ENCODE assay signal across 8 cellular contexts in genomic region chr10:103448751-103449150, GRCh38. TPM values are rescaled to one million over a fixed set of nuclear protein-coding genes. Genes with fewer than 3 reads are reported as not detected.
A peak's percentile ranks its signal among the peaks of the same experiment; 100 is the strongest.
DNase-seq lines count a peak whose midpoint lies in the region; ATAC-seq and TF ChIP-seq lines count a peak whose summit lies in the region.

No MANE protein-coding gene starts in this region.

- CTCF ChIA-PET in A673 (lab: Charles Lee), result interaction anchor here (0.7 kb wide), 1 partner anchor 11 kb away, joined by 4 read pairs; no protein-coding TSS in a partner anchor

- H3K4me3 Mint-ChIP-seq in activated CD4-positive, alpha-beta T cell treated with anti-CD3 and anti-CD28 coated beads, Interleukin-2, amount 10 ng/mL, durations not matched to agents 24 days and 14 days, result peak overlapping the region; percentile 95
- H3K4me3 Mint-ChIP-seq in immature natural killer cell, result peak overlapping the region; percentile 94 to 99 (median 97)

- BruUV-seq in A673 (replicated peaks; lab: Mats Ljungman, UMichigan), result no TSS peak

- no peaks in the 10 kb centered on the region for H3K9me3 ChIP-seq in ascending aorta
- no peaks in the 10 kb centered on the region for H3K9me3 ChIP-seq in thoracic aorta
- H3K9me3 ChIP-seq in A673 (ENCODE audit: low read depth, low read length, poor library complexity, severe bottlenecking), result no peaks in the 10 kb centered on the region

- H3K9me3 Mint-ChIP-seq in activated CD4-positive, alpha-beta T cell treated with anti-CD3 and anti-CD28 coated beads, Interleukin-2, amount 10 ng/mL, durations not matched to agents 24 days and 14 days, result no peaks in the 10 kb centered on the region
- H3K9me3 Mint-ChIP-seq in immature natural killer cell, result no peaks in the 10 kb centered on the region

- H3K4me1 ChIP-seq in ascending aorta, result peaks cover 42 to 60% of the 10 kb centered on the region in 2 donors
- H3K4me1 ChIP-seq in thoracic aorta (ENCODE audit: control insufficient read depth in 1 of 2, low read depth in 2 of 2), result peaks cover 59 to 72% of the 10 kb centered on the region in 2 donors
- H3K4me1 ChIP-seq in A673 (ENCODE audit: insufficient read depth, low read length, poor library complexity, severe bottlenecking), result peaks cover 5% of the 10 kb centered on the region

- peaks cover 54% of the 10 kb centered on the region for H3K4me1 Mint-ChIP-seq in activated CD4-positive, alpha-beta T cell treated with anti-CD3 and anti-CD28 coated beads, Interleukin-2, amount 10 ng/mL, durations not matched to agents 24 days and 14 days
- peaks cover 52 to 82% of the 10 kb centered on the region in 2 donors for H3K4me1 Mint-ChIP-seq in immature natural killer cell

- H3K36me3 Mint-ChIP-seq in activated CD4-positive, alpha-beta T cell treated with anti-CD3 and anti-CD28 coated beads, Interleukin-2, amount 10 ng/mL, durations not matched to agents 24 days and 14 days (ENCODE audit: low read depth), result peaks cover 56% of the 10 kb centered on the region
- peaks cover 11 to 44% (median 22%) of the 10 kb centered on the region in 3 donors for H3K36me3 Mint-ChIP-seq in immature natural killer cell

- H3K4me3 ChIP-seq in ascending aorta (peak overlapping the region in 1 of 2 donors; percentile 76), thoracic aorta (peak overlapping the region; percentile 91), A673 (ENCODE audit: low read depth, low read length, poor library complexity, severe bottlenecking) (no peak overlapping the region)

- TF ChIP-seq CTCF in ascending aorta (IDR thresholded peaks at IDR 0.05), result no peak
- TF ChIP-seq CTCF in thoracic aorta (IDR thresholded peaks at IDR 0.05), result no peak
- no peak for TF ChIP-seq CTCF in A673 (conservative IDR thresholded peaks at IDR 0.05; ENCODE audit: low read depth, low read length)

- peaks cover 45 to 50% of the 10 kb centered on the region in 2 donors for H3K36me3 ChIP-seq in ascending aorta
- H3K36me3 ChIP-seq in thoracic aorta, result peaks cover 37% of the 10 kb centered on the region
- peaks cover 45% of the 10 kb centered on the region for H3K36me3 ChIP-seq in A673 (ENCODE audit: insufficient read depth, low read length, poor library complexity, severe bottlenecking)

- no peaks in the 10 kb centered on the region for H3K27me3 ChIP-seq in ascending aorta
- no peaks in the 10 kb centered on the region for H3K27me3 ChIP-seq in thoracic aorta (replicated peaks; ENCODE audit: insufficient read depth)
- H3K27me3 ChIP-seq in A673 (replicated peaks; ENCODE audit: insufficient read depth, low read depth, low read length, poor library complexity), result no peaks in the 10 kb centered on the region

- POLR2A ChIA-PET in A673 (lab: Charles Lee; ENCODE audit: low non-redundant PET), result no interaction called here

- peak overlapping the region; percentile 74 for H3K27ac Mint-ChIP-seq in activated CD4-positive, alpha-beta T cell treated with anti-CD3 and anti-CD28 coated beads, Interleukin-2, amount 10 ng/mL, durations not matched to agents 24 days and 14 days
- H3K27ac Mint-ChIP-seq in immature natural killer cell, result peak overlapping the region; percentile 80 to 96 (median 89)

- H3K27me3 Mint-ChIP-seq in activated CD4-positive, alpha-beta T cell treated with anti-CD3 and anti-CD28 coated beads, Interleukin-2, amount 10 ng/mL, durations not matched to agents 24 days and 14 days, result no peaks in the 10 kb centered on the region
- H3K27me3 Mint-ChIP-seq in immature natural killer cell (ENCODE audit: low read depth in 3 of 3), result peaks cover 0 to 6% (median 2%) of the 10 kb centered on the region in 3 donors

- ATAC-seq in thoracic aorta (ENCODE audit: insufficient number of reproducible peaks, low FRiP score, low read depth) (peak; percentile 44), HG03565 (IDR thresholded peaks at IDR 0.05; ENCODE audit: unreplicated experiment) (no peak)

- H3K27ac ChIP-seq in ascending aorta, result peak overlapping the region; percentile 90 to 95
- H3K27ac ChIP-seq in thoracic aorta, result peak overlapping the region; percentile 73 to 96
- no peak overlapping the region for H3K27ac ChIP-seq in A673 (ENCODE audit: low read depth, low read length, poor library complexity, severe bottlenecking)

- no peak for DNase-seq in activated CD4-positive, alpha-beta T cell treated with anti-CD3 and anti-CD28 coated beads, Interleukin-2, amount 10 ng/mL, durations not matched to agents 24 days and 14 days
- no peak for DNase-seq in activated CD4-positive, alpha-beta T cell treated with anti-CD3 and anti-CD28 coated beads for 1 hour
- DNase-seq in ascending aorta (ENCODE audit: low spot score in 2 of 2) (peak in 1 of 2 donors; percentile 85), immature natural killer cell (no peak), thoracic aorta (ENCODE audit: low spot score) (no peak), A673 (ENCODE audit: low spot score) (no peak), iPS-NIHi7 (ENCODE audit: extremely low spot score) (no peak)

- intact Hi-C loops in activated CD4-positive, alpha-beta T cell treated with anti-CD3 and anti-CD28 coated beads, Interleukin-2, amount 10 ng/mL, durations not matched to agents 24 days and 14 days (cut with micrococcal nuclease), result no loop called here
- intact Hi-C loops in ascending aorta (cut with DNase I), result no loop called here
- intact Hi-C loops in A673 (cut with micrococcal nuclease; ENCODE audit: unreplicated experiment), result no loop called here

RNA-seq across cellular contexts. Expression of gene CALHM2, which starts 3.4 kb away (rescaled TPM):
- 14.0 and 17.5 TPM in 2 replicates for total RNA-seq in activated CD4-positive, alpha-beta T cell treated with anti-CD3 and anti-CD28 coated beads, Interleukin-2, amount 10 ng/mL, durations not matched to agents 24 days and 14 days
- total RNA-seq in ascending aorta (124 TPM), thoracic aorta (100 to 1,000 TPM in 1 of 2 donors, 10 to 100 TPM in 1; 98.4 to 113 TPM), A673 (2021) (5.9 TPM in 2 replicates)
- 100 to 1,000 TPM in 1 of 3 donors, 10 to 100 TPM in 2; 43.3 to 125 (median 72.6) TPM for polyA plus RNA-seq in immature natural killer cell

RNA-seq across cellular contexts. Expression of gene CALHM1, which starts 9.9 kb away (rescaled TPM):
- total RNA-seq in activated CD4-positive, alpha-beta T cell treated with anti-CD3 and anti-CD28 coated beads, Interleukin-2, amount 10 ng/mL, durations not matched to agents 24 days and 14 days, result not detected in 2 replicates
- not detected for total RNA-seq in ascending aorta
- under 1 TPM in 2 of 3 donors, not detected in 1; 0.56 to 0.91 TPM for polyA plus RNA-seq in immature natural killer cell
- not detected for total RNA-seq in thoracic aorta
- not detected in 2 replicates for total RNA-seq in A673 (2021)

RNA-seq across cellular contexts. Expression of gene CALHM3, which starts 30.3 kb away (rescaled TPM):
- not detected in 2 replicates for total RNA-seq in activated CD4-positive, alpha-beta T cell treated with anti-CD3 and anti-CD28 coated beads, Interleukin-2, amount 10 ng/mL, durations not matched to agents 24 days and 14 days
- total RNA-seq in ascending aorta (not detected), thoracic aorta (not detected), A673 (2021) (not detected in 2 replicates)
- polyA plus RNA-seq in immature natural killer cell, result not detected

RNA-seq across cellular contexts. Expression of gene NEURL1, which starts 44.8 kb away (rescaled TPM):
- 2.8 and 3.1 TPM in 2 replicates for total RNA-seq in activated CD4-positive, alpha-beta T cell treated with anti-CD3 and anti-CD28 coated beads, Interleukin-2, amount 10 ng/mL, durations not matched to agents 24 days and 14 days
- not detected for total RNA-seq in ascending aorta
- under 1 TPM in 2 of 3 donors, not detected in 1; 0.07 to 0.35 TPM for polyA plus RNA-seq in immature natural killer cell
- total RNA-seq in thoracic aorta, result under 1 TPM in 1 of 2 donors, not detected in 1; 0.28 TPM
- total RNA-seq in A673 (2021), result 0.50 and 0.52 TPM in 2 replicates

RNA-seq across cellular contexts. Expression of gene PDCD11, which starts 52.3 kb away (rescaled TPM):
- 103 and 105 TPM in 2 replicates for total RNA-seq in activated CD4-positive, alpha-beta T cell treated with anti-CD3 and anti-CD28 coated beads, Interleukin-2, amount 10 ng/mL, durations not matched to agents 24 days and 14 days
- total RNA-seq in ascending aorta, result 4.8 TPM
- 10 to 100 TPM in 1 of 3 donors, 1 to 10 TPM in 1, under 1 TPM in 1; 0.67 to 12.0 (median 6.6) TPM for polyA plus RNA-seq in immature natural killer cell
- 10 to 100 TPM; 10.7 to 23.0 TPM for total RNA-seq in thoracic aorta
- 68.6 and 78.1 TPM in 2 replicates for total RNA-seq in A673 (2021)
